In the genomic region with DNA sequence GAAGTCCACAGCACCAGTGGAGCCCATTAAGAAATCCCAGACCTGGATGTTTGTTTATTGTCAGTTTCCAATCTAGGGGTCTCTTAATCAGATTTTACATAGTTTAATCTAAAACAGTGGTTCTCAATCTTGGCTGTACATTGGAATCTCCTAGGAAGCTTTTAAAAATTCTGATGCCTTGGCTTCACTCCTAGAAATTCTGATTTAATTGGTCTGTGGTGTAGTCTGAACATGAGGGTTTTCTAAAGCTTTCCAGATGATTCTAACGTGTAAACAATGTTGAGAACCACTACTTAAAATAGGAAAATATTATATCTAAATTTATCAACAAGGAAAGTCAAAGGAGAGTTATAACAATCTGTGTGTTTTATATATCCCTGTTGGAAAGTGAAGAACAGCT, we compare ENCODE assay signal across 30 cellular contexts.
"Had no signal": no experiment of that assay in that cellular context is flagged by ENCODE, and none has a peak within 500 bp of the region (broad histone marks: within the 10 kb centered on the region; RNA-seq: fewer than 3 reads in every experiment).

No MANE protein-coding gene starts in this region.

- H3K36me3 ChIP-seq: ascending aorta, breast epithelium, esophagus squamous epithelium, ovary, prostate gland, sigmoid colon, thyroid gland, upper lobe of left lung, vagina, WERI-Rb-1 had no signal

- H3K27ac ChIP-seq: ascending aorta, breast epithelium, esophagus squamous epithelium, ovary, prostate gland, sigmoid colon, thyroid gland, upper lobe of left lung, vagina, WERI-Rb-1 had no signal

- H3K9me3 ChIP-seq: ascending aorta, breast epithelium, esophagus squamous epithelium, ovary, prostate gland, sigmoid colon, thyroid gland, upper lobe of left lung, vagina had no signal

- DNase-seq: activated CD4-positive, alpha-beta T cell treated with anti-CD3 and anti-CD28 coated beads for 48 hours; activated CD4-positive, alpha-beta T cell treated with anti-CD3 and anti-CD28 coated beads, Interleukin-2, amount 50 U/mL, for 48 hours; activated CD8-positive, alpha-beta memory T cell treated with anti-CD3 and anti-CD28 coated beads for 24 hours; activated effector memory CD4-positive, alpha-beta T cell treated with Interleukin-2 at 50 U/mL for 16 hours; activated naive CD4-positive, alpha-beta T cell treated with Interleukin-2 at 50 U/mL for 16 hours; activated naive CD8-positive, alpha-beta T cell treated with anti-CD3 and anti-CD28 coated beads for 36 hours; central memory CD4-positive, alpha-beta T cell; endodermal cell; esophagus squamous epithelium; foreskin fibroblast; hippocampal formation; immature natural killer cell; kidney; naive B cell; nephron progenitor cell; ovary; sigmoid colon; small intestine; stimulated activated CD4-positive, alpha-beta T cell treated with anti-CD3 and anti-CD28 coated beads, Interleukin-4, amount 100 ng/mL, for 24 hours; stimulated activated naive CD8-positive, alpha-beta T cell treated with anti-CD3 and anti-CD28 coated beads, Interleukin-15, amount 100 ng/mL, for 72 hours; T1000; thyroid gland; upper lobe of left lung; WERI-Rb-1 had no signal

- H3K4me1 ChIP-seq: ascending aorta, breast epithelium, esophagus squamous epithelium, prostate gland, sigmoid colon, thyroid gland, upper lobe of left lung, vagina had no signal

- H3K27me3 ChIP-seq: ascending aorta, breast epithelium, esophagus squamous epithelium, ovary, sigmoid colon, thyroid gland, upper lobe of left lung, vagina had no signal

- FAIRE-seq: kidney, small intestine had no signal

- ATAC-seq: activated CD4-positive, CD25-positive, alpha-beta regulatory T cell treated with anti-CD3 and anti-CD28 coated beads, Interleukin-2, amount 50 U/mL, for 24 hours; stimulated activated memory B cell treated with anti-CD40 and anti-IgM and Interleukin-4, amounts not matched to agents 10 μg/mL and 1 μg/mL and 100 μg/mL, for 72 hours; stimulated activated naive CD8-positive, alpha-beta T cell treated with anti-CD3 and anti-CD28 coated beads, Interleukin-15, amount 100 ng/mL, for 72 hours had no signal

- H3K4me3 ChIP-seq: ascending aorta, breast epithelium, esophagus squamous epithelium, ovary, prostate gland, sigmoid colon, thyroid gland, upper lobe of left lung, vagina had no signal
